ENCODE assay signal across 27 cellular contexts in the genomic region with DNA sequence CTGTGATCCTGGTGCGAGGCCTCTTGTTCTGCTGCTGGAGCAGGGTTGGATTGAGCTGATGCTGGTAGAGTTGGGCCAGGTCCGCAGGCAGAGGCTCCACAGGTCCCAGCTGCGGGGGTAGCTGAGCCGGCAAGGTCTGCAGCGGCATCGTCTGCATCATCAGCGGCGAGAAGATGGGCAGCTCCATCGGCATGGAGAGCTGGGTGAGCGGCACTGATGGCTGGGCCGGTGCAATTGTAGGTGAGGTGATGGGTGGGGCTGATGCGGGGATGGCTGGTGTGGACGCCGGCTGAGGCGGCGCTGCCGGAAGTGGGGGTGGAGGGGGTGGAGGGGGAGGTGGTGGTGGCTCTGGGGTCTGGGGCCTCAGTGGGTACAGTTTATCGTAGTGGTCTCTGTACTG.
"Had no signal": no experiment of that assay in that cellular context is flagged by ENCODE, and none has a peak within 500 bp of the region (broad histone marks: within the 10 kb centered on the region; RNA-seq: fewer than 3 reads in every experiment).

No MANE protein-coding gene starts in this region.

- H3K9me3 Mint-ChIP-seq: natural killer cell; nephron progenitor cell; stimulated activated naive B cell treated with anti-CD40 and anti-IgM and Interleukin-4, amounts not matched to agents 10 μg/mL and 1 μg/mL and 100 μg/mL, for 72 hours had no signal

- H3K4me3 Mint-ChIP-seq: immature natural killer cell; natural killer cell; nephron progenitor cell; stimulated activated naive B cell treated with anti-CD40 and anti-IgM and Interleukin-4, amounts not matched to agents 10 μg/mL and 1 μg/mL and 100 μg/mL, for 72 hours had no signal

- H3K27ac Mint-ChIP-seq: immature natural killer cell, natural killer cell, progenitor cell of endocrine pancreas had no signal

- H3K36me3 Mint-ChIP-seq: natural killer cell had no signal

- H3K27ac ChIP-seq: heart left ventricle, left lung, lower lobe of right lung, ovary, right atrium auricular region, skin epidermis, stomach, testis, tibial artery, upper lobe of right lung had no signal

- DNase-seq: heart left ventricle; hypothalamus; immature natural killer cell; kidney; left colon; lower lobe of right lung; mammary epithelial cell; mesenchymal stem cell; natural killer cell; nephron progenitor cell; ovary; stimulated activated CD4-positive, alpha-beta T cell treated with anti-CD3 and anti-CD28 coated beads, Interleukin-12 subunit alpha, Interleukin-12 subunit beta, amount 100 ng/mL, for 4 hours; stimulated activated CD4-positive, alpha-beta T cell treated with anti-CD3 and anti-CD28 coated beads, Interleukin-15, amount 100 ng/mL, for 24 hours; stimulated activated CD4-positive, alpha-beta T cell treated with anti-CD3 and anti-CD28 coated beads, Interleukin-2, amount 100 ng/mL, for 24 hours; stimulated activated CD4-positive, alpha-beta T cell treated with anti-CD3 and anti-CD28 coated beads, Interleukin-4, amount 100 ng/mL, for 1 hour; stimulated activated naive B cell treated with anti-CD40 and anti-IgM and Interleukin-4, amounts not matched to agents 10 μg/mL and 1 μg/mL and 100 μg/mL, for 72 hours; stimulated activated naive CD8-positive, alpha-beta T cell treated with anti-CD3 and anti-CD28 coated beads, Interleukin-15, Interleukin-2, amounts not matched to agents 100 U/mL and 50 U/mL, for 24 hours; stomach; testis; tibial artery; trophoblast cell; upper lobe of right lung had no signal

- H3K27me3 ChIP-seq: heart left ventricle, left lung, ovary, right atrium auricular region, stomach, testis, tibial artery, upper lobe of right lung had no signal

- H3K9me3 ChIP-seq: heart left ventricle, left lung, lower lobe of right lung, ovary, right atrium auricular region, stomach, testis, tibial artery, upper lobe of right lung had no signal

- ATAC-seq: heart left ventricle; left colon; left lung; lower lobe of right lung; natural killer cell; sciatic nerve; stimulated activated naive B cell treated with anti-CD40 and anti-IgM and Interleukin-4, amounts not matched to agents 10 μg/mL and 1 μg/mL and 100 μg/mL, for 72 hours; stimulated activated naive CD8-positive, alpha-beta T cell treated with anti-CD3 and anti-CD28 coated beads, Interleukin-15, Interleukin-2, amounts not matched to agents 100 U/mL and 50 U/mL, for 24 hours; upper lobe of right lung had no signal

- H3K27me3 Mint-ChIP-seq: progenitor cell of endocrine pancreas; stimulated activated naive B cell treated with anti-CD40 and anti-IgM and Interleukin-4, amounts not matched to agents 10 μg/mL and 1 μg/mL and 100 μg/mL, for 72 hours had no signal

- H3K36me3 ChIP-seq: ovary had no signal

- H3K4me1 ChIP-seq: left lung, lower lobe of right lung, right atrium auricular region, testis, upper lobe of right lung had no signal

- H3K4me1 Mint-ChIP-seq: immature natural killer cell; natural killer cell; stimulated activated naive B cell treated with anti-CD40 and anti-IgM and Interleukin-4, amounts not matched to agents 10 μg/mL and 1 μg/mL and 100 μg/mL, for 72 hours had no signal

- H3K4me3 ChIP-seq: heart left ventricle, left lung, lower lobe of right lung, ovary, right atrium auricular region, skin epidermis, stomach, testis, tibial artery, upper lobe of right lung had no signal
